ENCODE assay signal across 1 cellular context in the genomic region with DNA sequence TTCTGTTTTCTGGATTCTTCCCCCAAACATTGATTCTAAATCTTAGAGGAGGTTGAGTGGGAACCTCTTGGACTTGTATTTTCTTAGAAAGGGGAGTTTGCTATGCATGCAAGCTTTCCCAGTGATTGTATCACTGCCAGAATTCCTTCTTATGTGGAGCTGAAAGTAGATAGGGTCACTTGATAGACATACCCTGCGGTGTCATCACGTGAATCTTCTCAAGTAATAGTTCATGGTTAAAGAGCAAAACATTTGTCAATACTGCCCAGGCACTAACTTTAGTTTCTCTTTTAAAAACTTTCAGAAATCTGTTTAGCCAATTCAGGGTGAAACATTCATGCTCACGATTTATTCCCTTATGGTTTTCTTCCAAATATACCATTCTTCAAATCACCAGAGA.
A peak's percentile ranks its signal among the peaks of the same experiment; 100 is the strongest.
TF ChIP-seq lines count a peak whose summit lies in the region.

No MANE protein-coding gene starts in this region.

TF ChIP-seq in HEK293, 187 proteins besides CTCF, POLR2A, EP300 and RAD21:
- TF ChIP-seq, protein P1, sequence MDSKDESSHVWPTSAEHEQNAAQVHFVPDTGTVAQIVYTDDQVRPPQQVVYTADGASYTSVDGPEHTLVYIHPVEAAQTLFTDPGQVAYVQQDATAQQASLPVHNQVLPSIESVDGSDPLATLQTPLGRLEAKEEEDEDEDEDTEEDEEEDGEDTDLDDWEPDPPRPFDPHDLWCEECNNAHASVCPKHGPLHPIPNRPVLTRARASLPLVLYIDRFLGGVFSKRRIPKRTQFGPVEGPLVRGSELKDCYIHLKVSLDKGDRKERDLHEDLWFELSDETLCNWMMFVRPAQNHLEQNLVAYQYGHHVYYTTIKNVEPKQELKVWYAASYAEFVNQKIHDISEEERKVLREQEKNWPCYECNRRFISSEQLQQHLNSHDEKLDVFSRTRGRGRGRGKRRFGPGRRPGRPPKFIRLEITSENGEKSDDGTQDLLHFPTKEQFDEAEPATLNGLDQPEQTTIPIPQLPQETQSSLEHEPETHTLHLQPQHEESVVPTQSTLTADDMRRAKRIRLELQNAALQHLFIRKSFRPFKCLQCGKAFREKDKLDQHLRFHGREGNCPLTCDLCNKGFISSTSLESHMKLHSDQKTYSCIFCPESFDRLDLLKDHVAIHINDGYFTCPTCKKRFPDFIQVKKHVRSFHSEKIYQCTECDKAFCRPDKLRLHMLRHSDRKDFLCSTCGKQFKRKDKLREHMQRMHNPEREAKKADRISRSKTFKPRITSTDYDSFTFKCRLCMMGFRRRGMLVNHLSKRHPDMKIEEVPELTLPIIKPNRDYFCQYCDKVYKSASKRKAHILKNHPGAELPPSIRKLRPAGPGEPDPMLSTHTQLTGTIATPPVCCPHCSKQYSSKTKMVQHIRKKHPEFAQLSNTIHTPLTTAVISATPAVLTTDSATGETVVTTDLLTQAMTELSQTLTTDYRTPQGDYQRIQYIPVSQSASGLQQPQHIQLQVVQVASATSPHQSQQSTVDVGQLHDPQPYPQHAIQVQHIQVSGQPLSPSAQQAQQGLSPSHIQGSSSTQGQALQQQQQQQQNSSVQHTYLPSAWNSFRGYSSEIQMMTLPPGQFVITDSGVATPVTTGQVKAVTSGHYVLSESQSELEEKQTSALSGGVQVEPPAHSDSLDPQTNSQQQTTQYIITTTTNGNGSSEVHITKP (tag by site-specific recombination; IDR thresholded peaks at IDR 0.05), result 0 out of 2 replicates have a peak, but pooled peaks have one; percentile 7
- TF ChIP-seq ZNF548 (tag by site-specific recombination; IDR thresholded peaks at IDR 0.05), result no peak
- TF ChIP-seq, protein P2, sequence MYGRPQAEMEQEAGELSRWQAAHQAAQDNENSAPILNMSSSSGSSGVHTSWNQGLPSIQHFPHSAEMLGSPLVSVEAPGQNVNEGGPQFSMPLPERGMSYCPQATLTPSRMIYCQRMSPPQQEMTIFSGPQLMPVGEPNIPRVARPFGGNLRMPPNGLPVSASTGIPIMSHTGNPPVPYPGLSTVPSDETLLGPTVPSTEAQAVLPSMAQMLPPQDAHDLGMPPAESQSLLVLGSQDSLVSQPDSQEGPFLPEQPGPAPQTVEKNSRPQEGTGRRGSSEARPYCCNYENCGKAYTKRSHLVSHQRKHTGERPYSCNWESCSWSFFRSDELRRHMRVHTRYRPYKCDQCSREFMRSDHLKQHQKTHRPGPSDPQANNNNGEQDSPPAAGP (tag by site-specific recombination; IDR thresholded peaks at IDR 0.05), result no peak
- no peak for TF ChIP-seq ZNF830 (tag by site-specific recombination; IDR thresholded peaks at IDR 0.05; ENCODE audit: low read depth)
